Comparison of ENCODE assay signal across 15 cellular contexts in the genomic region with DNA sequence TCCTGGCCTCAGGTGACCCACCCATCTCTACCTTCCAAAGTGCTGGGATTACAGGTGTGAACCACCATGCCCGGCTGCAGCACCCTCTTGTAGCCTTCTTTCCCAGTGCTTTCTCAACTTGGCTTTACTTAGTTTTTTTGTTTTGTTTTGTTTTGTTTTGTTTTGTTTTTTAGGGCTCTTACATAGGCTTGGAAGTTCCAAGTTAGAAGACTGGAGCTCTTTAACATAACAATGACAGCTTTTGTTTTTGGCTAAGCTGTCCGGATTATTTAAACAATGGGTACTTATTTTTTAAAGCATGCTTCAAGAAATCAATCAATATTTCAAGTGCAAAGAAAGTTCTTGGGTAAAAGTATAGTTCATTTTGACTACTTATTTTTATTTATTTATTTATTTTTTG. TPM values are rescaled to one million over a fixed set of nuclear protein-coding genes. Genes with fewer than 3 reads are reported as not detected.
DNase-seq lines count a peak whose midpoint lies in the region; ATAC-seq and TF ChIP-seq lines count a peak whose summit lies in the region.
"Had no signal": no experiment of that assay in that cellular context is flagged by ENCODE, and none has a peak within 500 bp of the region (broad histone marks: within the 10 kb centered on the region; RNA-seq: fewer than 3 reads in every experiment).

No MANE protein-coding gene starts in this region.

- no peaks in the 10 kb centered on the region for H3K9me3 ChIP-seq in neural progenitor cell (ENCODE audit: low read depth)
- H3K9me3 ChIP-seq: BE2C had no signal

- peaks cover 100% of the 10 kb centered on the region for H3K79me2 ChIP-seq in neural progenitor cell (ENCODE audit: low read depth)

- no peak for DNase-seq in activated naive CD4-positive, alpha-beta T cell treated with anti-CD3 and anti-CD28 coated beads, Interleukin-2, amount 50 U/mL, for 72 hours (ENCODE audit: low spot score in 2 of 2)
- DNase-seq in central memory CD8-positive, alpha-beta T cell (ENCODE audit: low spot score in 2 of 2), result no peak
- DNase-seq in neural progenitor cell (ENCODE audit: low spot score) (peak; percentile 14), head of caudate nucleus (no peak), AG08396 (ENCODE audit: low spot score) (no peak)
- DNase-seq: BE2C; C1 segment of cervical spinal cord; CD4-positive, CD25-positive, alpha-beta regulatory T cell; CD8-positive, alpha-beta memory T cell; COR-L47; GDM1; GM23248; HCEC 1CT had no signal

- H3F3A ChIP-seq in neural progenitor cell (ENCODE audit: low read depth), result peaks cover 18% of the 10 kb centered on the region

- no peak overlapping the region for H3K4me2 ChIP-seq in neural progenitor cell

- no peak for ATAC-seq in activated naive CD4-positive, alpha-beta T cell treated with anti-CD3 and anti-CD28 coated beads, Interleukin-2, amount 50 U/mL, for 72 hours
- no peak for ATAC-seq in central memory CD8-positive, alpha-beta T cell (replicated peaks; ENCODE audit: extremely low read depth, poor library complexity, severe bottlenecking)

- no peak overlapping the region for H3K4me3 Mint-ChIP-seq in activated naive CD4-positive, alpha-beta T cell treated with anti-CD3 and anti-CD28 coated beads, Interleukin-2, amount 50 U/mL, for 24 hours
- no peak overlapping the region for H3K4me3 Mint-ChIP-seq in central memory CD8-positive, alpha-beta T cell
- H3K4me3 Mint-ChIP-seq in neural progenitor cell, result no peak overlapping the region
- H3K4me3 Mint-ChIP-seq: CD4-positive, CD25-positive, alpha-beta regulatory T cell; CD8-positive, alpha-beta memory T cell had no signal

- no peak overlapping the region for H3K27ac ChIP-seq in neural progenitor cell
- H3K27ac ChIP-seq: GM23248, HL-60 had no signal

- no peak overlapping the region for H3K4me3 ChIP-seq in neural progenitor cell
- H3K4me3 ChIP-seq: GM23248 had no signal

- no peaks in the 10 kb centered on the region for H3K9me3 Mint-ChIP-seq in activated naive CD4-positive, alpha-beta T cell treated with anti-CD3 and anti-CD28 coated beads, Interleukin-2, amount 50 U/mL, for 24 hours
- no peaks in the 10 kb centered on the region for H3K9me3 Mint-ChIP-seq in activated naive CD4-positive, alpha-beta T cell treated with anti-CD3 and anti-CD28 coated beads, Interleukin-2, amount 50 U/mL, for 72 hours
- no peaks in the 10 kb centered on the region for H3K9me3 Mint-ChIP-seq in central memory CD8-positive, alpha-beta T cell
- H3K9me3 Mint-ChIP-seq in neural progenitor cell, result no peaks in the 10 kb centered on the region
- H3K9me3 Mint-ChIP-seq: CD4-positive, CD25-positive, alpha-beta regulatory T cell; CD8-positive, alpha-beta memory T cell had no signal

- no peak overlapping the region for H2AFZ ChIP-seq in neural progenitor cell (replicated peaks)
- H2AFZ ChIP-seq: GM23248 had no signal

- H3K9ac ChIP-seq in neural progenitor cell, result no peak overlapping the region
- H3K9ac ChIP-seq: GM23248 had no signal

- no peaks in the 10 kb centered on the region for H3K27me3 ChIP-seq in neural progenitor cell
- H3K27me3 ChIP-seq: BE2C had no signal

- H3K36me3 ChIP-seq in neural progenitor cell, result no peaks in the 10 kb centered on the region

- peak overlapping the region; percentile 41 for H3K27ac Mint-ChIP-seq in activated naive CD4-positive, alpha-beta T cell treated with anti-CD3 and anti-CD28 coated beads, Interleukin-2, amount 50 U/mL, for 24 hours
- no peak overlapping the region for H3K27ac Mint-ChIP-seq in activated naive CD4-positive, alpha-beta T cell treated with anti-CD3 and anti-CD28 coated beads, Interleukin-2, amount 50 U/mL, for 72 hours
- peak overlapping the region; percentile 57 for H3K27ac Mint-ChIP-seq in central memory CD8-positive, alpha-beta T cell (ENCODE audit: low read depth)
- no peak overlapping the region for H3K27ac Mint-ChIP-seq in neural progenitor cell

- no peaks in the 10 kb centered on the region for H3K4me1 ChIP-seq in neural progenitor cell
- H3K4me1 ChIP-seq: BE2C had no signal

- no peaks in the 10 kb centered on the region for H3K27me3 Mint-ChIP-seq in activated naive CD4-positive, alpha-beta T cell treated with anti-CD3 and anti-CD28 coated beads, Interleukin-2, amount 50 U/mL, for 24 hours
- H3K27me3 Mint-ChIP-seq in central memory CD8-positive, alpha-beta T cell, result no peaks in the 10 kb centered on the region
- H3K27me3 Mint-ChIP-seq in neural progenitor cell (ENCODE audit: insufficient read depth, low read depth), result no peaks in the 10 kb centered on the region
- H3K27me3 Mint-ChIP-seq: CD4-positive, CD25-positive, alpha-beta regulatory T cell; CD8-positive, alpha-beta memory T cell had no signal

- intact Hi-C loops in head of caudate nucleus (cut with DNase I), result no loop called here

- peaks cover 54% of the 10 kb centered on the region for H3K4me1 Mint-ChIP-seq in activated naive CD4-positive, alpha-beta T cell treated with anti-CD3 and anti-CD28 coated beads, Interleukin-2, amount 50 U/mL, for 24 hours
- H3K4me1 Mint-ChIP-seq in central memory CD8-positive, alpha-beta T cell, result peaks cover 45% of the 10 kb centered on the region
- peaks cover 4% of the 10 kb centered on the region for H3K4me1 Mint-ChIP-seq in neural progenitor cell

- peaks cover 99% of the 10 kb centered on the region for H4K20me1 ChIP-seq in neural progenitor cell (ENCODE audit: low read depth)

- no peaks in the 10 kb centered on the region for H3K36me3 Mint-ChIP-seq in activated naive CD4-positive, alpha-beta T cell treated with anti-CD3 and anti-CD28 coated beads, Interleukin-2, amount 50 U/mL, for 24 hours
- no peaks in the 10 kb centered on the region for H3K36me3 Mint-ChIP-seq in activated naive CD4-positive, alpha-beta T cell treated with anti-CD3 and anti-CD28 coated beads, Interleukin-2, amount 50 U/mL, for 72 hours
- H3K36me3 Mint-ChIP-seq in central memory CD8-positive, alpha-beta T cell (ENCODE audit: insufficient read depth), result peaks cover 16% of the 10 kb centered on the region
- peaks cover 5% of the 10 kb centered on the region for H3K36me3 Mint-ChIP-seq in neural progenitor cell

- no peak for TF ChIP-seq CTCF in neural progenitor cell (IDR thresholded peaks at IDR 0.05)

RNA-seq across cellular contexts. Expression of a gene that starts 25.9 kb away (rescaled TPM):
- total RNA-seq in activated naive CD4-positive, alpha-beta T cell treated with anti-CD3 and anti-CD28 coated beads, Interleukin-2, amount 50 U/mL, for 72 hours, result 10 to 100 TPM; 71.4 to 99.3 TPM
- total RNA-seq in neural progenitor cell (ENCODE audit: low replicate concordance), result 63.6 and 73.8 TPM in 2 replicates

Comparison
In these comparisons a context has a peak if more than half of its experiments do, and no peak if none do; other contexts are left out.
1. H3K27ac Mint-ChIP-seq: peak in activated naive CD4-positive, alpha-beta T cell treated with anti-CD3 and anti-CD28 coated beads, Interleukin-2, amount 50 U/mL, for 24 hours (single experiment) and central memory CD8-positive, alpha-beta T cell (single experiment); none in activated naive CD4-positive, alpha-beta T cell treated with anti-CD3 and anti-CD28 coated beads, Interleukin-2, amount 50 U/mL, for 72 hours (0 of 2) and neural progenitor cell (single experiment).